18 cellular contexts compared by ENCODE assay signal in the genomic region with DNA sequence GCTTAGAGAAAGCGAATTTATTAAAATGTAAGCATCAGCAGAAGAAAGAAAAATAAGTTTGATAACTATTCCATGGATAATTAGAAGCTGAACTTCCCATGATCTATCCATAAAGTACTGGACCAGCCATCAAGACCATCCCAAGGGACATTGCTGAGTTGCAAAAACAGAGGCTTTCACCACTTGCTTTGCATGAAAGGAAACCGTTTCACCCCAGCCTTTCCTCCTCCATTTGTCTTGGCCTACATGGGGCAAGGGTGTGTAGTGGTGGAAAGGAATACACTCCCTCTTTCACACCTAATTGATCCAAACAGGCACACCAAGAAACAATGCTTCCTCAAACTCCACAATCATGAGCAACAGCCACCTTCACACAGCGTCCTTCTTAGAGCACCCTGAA. TPM values are rescaled to one million over a fixed set of nuclear protein-coding genes. Genes with fewer than 3 reads are reported as not detected.
A peak's percentile ranks its signal among the peaks of the same experiment; 100 is the strongest.
DNase-seq lines count a peak whose midpoint lies in the region; ATAC-seq, FAIRE-seq and TF ChIP-seq lines count a peak whose summit lies in the region.
"Had no signal": no experiment of that assay in that cellular context is flagged by ENCODE, and none has a peak within 500 bp of the region (broad histone marks: within the 10 kb centered on the region; RNA-seq: fewer than 3 reads in every experiment).

No MANE protein-coding gene starts in this region.

- no peaks in the 10 kb centered on the region for H3K23me2 ChIP-seq in H1 (ENCODE audit: low read depth, low read length)

- H4K91ac ChIP-seq in H1 (replicated peaks; ENCODE audit: insufficient read length, low read length): no peak overlapping the region

- H3K23ac ChIP-seq in H1 (ENCODE audit: insufficient read length): no peak overlapping the region

- TF ChIP-seq EP300 in H1 (IDR thresholded peaks at IDR 0.05; ENCODE audit: borderline replicate concordance in 1 of 2, low read depth in 2 of 2, low read length in 2 of 2) (no peak), ovary (IDR thresholded peaks at IDR 0.05) (no peak)

- peaks cover 0 to 20% of the 10 kb centered on the region in 2 donors for H3K36me3 Mint-ChIP-seq in CD4-positive, alpha-beta memory T cell

- no peak overlapping the region for H3K14ac ChIP-seq in H1 (ENCODE audit: insufficient read length)

- intact Hi-C loops in CD4-positive, alpha-beta memory T cell (cut with micrococcal nuclease): no loop called here
- intact Hi-C loops in OCI-LY7 (cut with micrococcal nuclease; ENCODE audit: unreplicated experiment): no loop called here
- intact Hi-C loops in ovary (cut with DNase I): no loop called here

- H2AFZ ChIP-seq in OCI-LY7 (ENCODE audit: low read length) (no peak overlapping the region), H1 (ENCODE audit: low read length) (no peak overlapping the region)
- H2AFZ ChIP-seq: parathyroid adenoma had no signal

- H3K9me3 ChIP-seq in CD4-positive, alpha-beta memory T cell (ENCODE audit: control insufficient read depth in 1 of 2, low read length in 2 of 2): no peaks in the 10 kb centered on the region
- H3K9me3 ChIP-seq in OCI-LY7 (ENCODE audit: low read length) (peaks cover 14% of the 10 kb centered on the region; the same call in 1 of the 2 replicates), H1 (ENCODE audit: insufficient read depth in 2 of 2, low read depth in 1 of 2, low read length in 1 of 2) (no peaks in the 10 kb centered on the region), ovary (no peaks in the 10 kb centered on the region)
- H3K9me3 ChIP-seq: esophagus muscularis mucosa, MG63 had no signal

- no peaks in the 10 kb centered on the region for H3K27me3 ChIP-seq in CD4-positive, alpha-beta memory T cell (ENCODE audit: insufficient read depth, low read length)
- H3K27me3 ChIP-seq in H1 (replicated peaks in 1 of 4; ENCODE audit: control insufficient read depth in 3 of 4, extremely low read depth in 1 of 4, insufficient read depth in 3 of 4, low read length in 3 of 4): no peaks in the 10 kb centered on the region
- H3K27me3 ChIP-seq in ovary: no peaks in the 10 kb centered on the region
- H3K27me3 ChIP-seq: esophagus muscularis mucosa, MG63 had no signal

- no peak overlapping the region for H2BK12ac ChIP-seq in H1 (ENCODE audit: low read depth, low read length)

- no peak overlapping the region for H4K8ac ChIP-seq in H1 (ENCODE audit: extremely low read depth, insufficient read depth, low read length)

- CTCF ChIA-PET in CD4-positive, alpha-beta memory T cell (lab: Charles Lee; ENCODE audit: partially characterized antibody): interaction anchor here (1.6 to 1.8 kb wide), 2 partner anchors 9 to 12 kb away, joined by 4 read pairs; no protein-coding TSS in a partner anchor
- CTCF ChIA-PET in OCI-LY7 (lab: Charles Lee; ENCODE audit: unreplicated experiment) (no interaction called here), H1 (lab: Charles Lee; ENCODE audit: partially characterized antibody) (no interaction called here)

- H3K27ac Mint-ChIP-seq in CD4-positive, alpha-beta memory T cell: peak overlapping the region; percentile 88 to 97 (median 95)

- no peak overlapping the region for H3K56ac ChIP-seq in H1 (replicated peaks; ENCODE audit: insufficient read length, low read depth, low read length)

- FAIRE-seq in H1 (lab: Jason Lieb, UNC): no peak
- FAIRE-seq: astrocyte had no signal

- H2BK15ac ChIP-seq in H1 (ENCODE audit: low read length): no peak overlapping the region

- no peak for TF ChIP-seq POLR2A in H1 (IDR thresholded peaks at IDR 0.05; ENCODE audit: control extremely low read depth in 1 of 2, low read depth in 2 of 2, low read length in 2 of 2)
- TF ChIP-seq POLR2A in ovary (IDR thresholded peaks at IDR 0.05): no peak

- no peaks in the 10 kb centered on the region for H3K27me3 Mint-ChIP-seq in CD4-positive, alpha-beta memory T cell

- ATAC-seq in GM18502 (IDR thresholded peaks at IDR 0.05; ENCODE audit: poor library complexity, unreplicated experiment) (peak; percentile 40), HG03521 (IDR thresholded peaks at IDR 0.05; ENCODE audit: unreplicated experiment) (no peak)
- ATAC-seq: Panc1 had no signal

- H3K4me2 ChIP-seq in OCI-LY7 (ENCODE audit: low read length): peak overlapping the region; percentile 69
- no peak overlapping the region for H3K4me2 ChIP-seq in H1 (ENCODE audit: insufficient read depth in 1 of 2, low read depth in 2 of 2, low read length in 2 of 2)

- H3K4me3 ChIP-seq in CD4-positive, alpha-beta memory T cell (ENCODE audit: low read length in 2 of 2): no peak overlapping the region
- H3K4me3 ChIP-seq in OCI-LY7 (ENCODE audit: low read depth, low read length, poor library complexity, severe bottlenecking) (peak overlapping the region; percentile 33), H1 (ENCODE audit: extremely low read depth in 1 of 4, insufficient read depth in 2 of 4, low read depth in 3 of 4, low read length in 4 of 4) (no peak overlapping the region), ovary (no peak overlapping the region)
- H3K4me3 ChIP-seq: esophagus muscularis mucosa, MG63, skin epidermis had no signal

- BruUV-seq in OCI-LY7 (replicated peaks; lab: Mats Ljungman, UMichigan): no TSS peak

- no peaks in the 10 kb centered on the region; the same call in 1 of the 2 replicates for H3K79me1 ChIP-seq in H1 (ENCODE audit: low read depth, low read length)

- no peak overlapping the region for H2BK120ac ChIP-seq in H1 (replicated peaks; ENCODE audit: low read depth, low read length)

- DNase-seq in CD4-positive, alpha-beta memory T cell: no peak
- DNase-seq in OCI-LY7 (ENCODE audit: low spot score): peak; percentile 67
- no peak for DNase-seq in H1 (ENCODE audit: low read depth in 1 of 2, low spot score in 2 of 2)
- no peak for DNase-seq in NCI-H2029 (lab: John Stamatoyannopoulos, UW)
- no peak for DNase-seq in islet precursor cell
- no peak for DNase-seq in ovary
- DNase-seq: C1 segment of cervical spinal cord, DMS79 treated with DMSO at 0.1 percent for 48 hours, MG63, NCI-H69 had no signal

- H3K36me3 ChIP-seq in CD4-positive, alpha-beta memory T cell (ENCODE audit: insufficient read depth, low read length): no peaks in the 10 kb centered on the region
- peaks cover 18% of the 10 kb centered on the region for H3K36me3 ChIP-seq in OCI-LY7 (ENCODE audit: insufficient read depth, low read length)
- no peaks in the 10 kb centered on the region for H3K36me3 ChIP-seq in H1 (ENCODE audit: control insufficient read depth in 2 of 4, insufficient read depth in 4 of 4, low read length in 3 of 4)
- no peaks in the 10 kb centered on the region for H3K36me3 ChIP-seq in ovary
- H3K36me3 ChIP-seq: esophagus muscularis mucosa, MG63 had no signal

- no peak overlapping the region for H2BK20ac ChIP-seq in H1 (ENCODE audit: low read length)

- peak overlapping the region; percentile 65 for H3K27ac ChIP-seq in CD4-positive, alpha-beta memory T cell (ENCODE audit: low read depth, low read length)
- H3K27ac ChIP-seq in OCI-LY7 (ENCODE audit: low read depth, low read length, poor library complexity, severe bottlenecking) (peak overlapping the region; percentile 61), H1 (ENCODE audit: low read depth, low read length) (0 out of 2 replicates have a peak overlapping the region, but pooled peaks have one; percentile 23), ovary (no peak overlapping the region)
- H3K27ac ChIP-seq: esophagus muscularis mucosa, parathyroid adenoma, VCaP had no signal

- POLR2A ChIA-PET in CD4-positive, alpha-beta memory T cell (lab: Charles Lee; ENCODE audit: partially characterized antibody): interaction anchor here (1.0 to 14.7 kb wide), 13 partner anchors 6 to 516 kb away, joined by 3 to 452 read pairs (median 6); partner anchors contain the start of genes ADAT2, HIVEP2 and PEX3
- POLR2A ChIA-PET in OCI-LY7 (lab: Charles Lee): interaction anchor here (0.7 to 2.3 kb wide), 9 partner anchors 9 to 108 kb away, joined by 3 to 12 read pairs (median 5); no protein-coding TSS in a partner anchor
- POLR2A ChIA-PET in H1 (lab: Charles Lee; ENCODE audit: partially characterized antibody): interaction anchor here (1.6 kb wide), 1 partner anchor 8 kb away, joined by 4 read pairs; no protein-coding TSS in a partner anchor

- H3K9me2 ChIP-seq in OCI-LY7 (ENCODE audit: insufficient read depth, low read length): no peaks in the 10 kb centered on the region

- TF ChIP-seq CTCF in OCI-LY7 (conservative IDR thresholded peaks at IDR 0.05; ENCODE audit: low read length) (no peak), H1 (IDR thresholded peaks at IDR 0.05; ENCODE audit: control extremely low read depth in 1 of 3, insufficient read depth in 1 of 3, low read depth in 1 of 3, low read length in 3 of 3) (no peak), ovary (IDR thresholded peaks at IDR 0.05) (no peak)

- H3K9ac ChIP-seq in H1 (replicated peaks in 1 of 4; ENCODE audit: extremely low read depth in 1 of 4, low read depth in 3 of 4, low read length in 3 of 4): no peak overlapping the region
- H3K9ac ChIP-seq: parathyroid adenoma had no signal

- peaks cover 97% of the 10 kb centered on the region for H3K4me1 ChIP-seq in CD4-positive, alpha-beta memory T cell (ENCODE audit: insufficient read depth, low read length)
- H3K4me1 ChIP-seq in OCI-LY7 (ENCODE audit: insufficient read depth, low read length, poor library complexity, severe bottlenecking) (peaks cover 93% of the 10 kb centered on the region), H1 (replicated peaks in 1 of 4; ENCODE audit: control insufficient read depth in 3 of 4, insufficient read depth in 4 of 4, low read length in 3 of 4) (no peaks in the 10 kb centered on the region), ovary (ENCODE audit: insufficient read depth) (no peaks in the 10 kb centered on the region)

- H3K4me3 Mint-ChIP-seq in CD4-positive, alpha-beta memory T cell: peak overlapping the region; percentile 55 to 95 (median 88)

- H4K20me1 ChIP-seq in OCI-LY7 (ENCODE audit: insufficient read depth, low read length): peaks cover 27% of the 10 kb centered on the region
- H4K20me1 ChIP-seq in H1 (replicated peaks in 1 of 2; ENCODE audit: control insufficient read depth in 1 of 2, insufficient read depth in 2 of 2, low read length in 2 of 2): peaks cover 0 to 3% of the 10 kb centered on the region in 2 experiments

- no peak for TF ChIP-seq RAD21 in H1 (IDR thresholded peaks at IDR 0.05 in 1 of 2, conservative IDR thresholded peaks at IDR 0.05 in 1 of 2; ENCODE audit: low read depth in 2 of 2, low read length in 2 of 2)

- H3K4ac ChIP-seq in H1 (replicated peaks; ENCODE audit: insufficient read length, low read depth, low read length): no peak overlapping the region

- no peak overlapping the region for H3K18ac ChIP-seq in H1 (ENCODE audit: extremely low read depth, low read length)

- H2BK5ac ChIP-seq in H1 (ENCODE audit: low read depth, low read length): no peak overlapping the region

- H2AK5ac ChIP-seq in H1 (ENCODE audit: low read depth, low read length): no peak overlapping the region

- 82% methylated on average over 3 of the region's 3 CpGs; no CpG with 5 or more reads in 1 of the 2 experiments for WGBS in H1 (ENCODE audit: extremely low coverage in 1 of 2, insufficient coverage in 1 of 2, insufficient read length in 1 of 2, insufficient replicate concordance in 2 of 2, low coverage in 1 of 2, low lambda C conversion rate in 2 of 2, missing lambda C conversion rate in 1 of 2), 2 experiments
- 77 to 92% (median 87%) methylated on average over 3 of the region's 3 CpGs for WGBS in ovary, 3 donors

- no peaks in the 10 kb centered on the region for H3K9me3 Mint-ChIP-seq in CD4-positive, alpha-beta memory T cell

- no peak overlapping the region for H4K5ac ChIP-seq in H1 (ENCODE audit: insufficient read length, low read depth, low read length)

- H3K4me1 Mint-ChIP-seq in CD4-positive, alpha-beta memory T cell: peaks cover 70 to 97% (median 85%) of the 10 kb centered on the region in 4 donors

- peaks cover 100% of the 10 kb centered on the region for H3K79me2 ChIP-seq in OCI-LY7 (ENCODE audit: insufficient read depth, low read depth, low read length)
- peaks cover 0 to 49% of the 10 kb centered on the region in 2 experiments; a peak in 3 of 4 replicates for H3K79me2 ChIP-seq in H1 (ENCODE audit: control insufficient read depth in 1 of 2, insufficient read depth in 2 of 2, low read length in 2 of 2)

RNA-seq across cellular contexts. Expression of gene HIVEP2, which starts 10.4 kb away (rescaled TPM):
- 10 to 100 TPM; 90.6 to 92.7 TPM for total RNA-seq in CD4-positive, alpha-beta memory T cell
- polyA plus RNA-seq in CD4-positive, alpha-beta memory T cell: 10 to 100 TPM in 1 of 2 donors, 1 to 10 TPM in 1; 5.0 to 22.9 TPM
- 16.9 and 24.6 TPM in 2 replicates for total RNA-seq in OCI-LY7 (2014; rRNA removed; shearing (Covaris generic))
- 18.8 and 21.9 TPM in 2 replicates for total RNA-seq in OCI-LY7 (2022)
- 5.9 and 6.1 TPM in 2 replicates for total RNA-seq in H1 (2021; fragmentation: NEBNext Ultra II Directional; extraction: Animal tissue kit (Norgen Biotek cat#: 25700))
- polyA plus RNA-seq in H1 (2011; rRNA removed): 1.7 and 2.2 TPM in 2 replicates
- 2.0 TPM for polyA plus RNA-seq in H1 (2011; cell fraction: cytosol; rRNA removed)
- 7.2 TPM for polyA plus RNA-seq in H1 (2011; cell fraction: nucleus; rRNA removed)
- polyA plus RNA-seq in H1 (2012, experiment 1 of 2): 3.2 to 4.7 TPM (median 3.7 TPM) in 4 replicates
- 0.10 TPM for polyA plus RNA-seq in H1 (2012, experiment 2 of 2)
- 2.9 TPM for polyA plus RNA-seq in H1 (2013, experiment 1 of 2)
- polyA plus RNA-seq in H1 (2013, experiment 2 of 2): 2.9 TPM
- 6.5 and 9.7 TPM in 2 replicates for polyA minus RNA-seq in H1 (2011; rRNA and poly(A)+ RNA removed)
- 3.7 TPM for polyA minus RNA-seq in H1 (2011; cell fraction: cytosol; rRNA and poly(A)+ RNA removed)
- polyA minus RNA-seq in H1 (2011; cell fraction: nucleus; rRNA and poly(A)+ RNA removed): 10.6 TPM
- 10 to 100 TPM; 21.1 to 58.9 (median 32.9) TPM for total RNA-seq in ovary
- 10 to 100 TPM in 1 of 2 donors, 1 to 10 TPM in 1; 8.4 to 16.9 TPM for polyA plus RNA-seq in ovary

Comparison
In these comparisons a context has a peak if more than half of its experiments do, and no peak if none do; other contexts are left out.
1. H3K27ac ChIP-seq: peak in CD4-positive, alpha-beta memory T cell (single experiment), OCI-LY7 (single experiment) and H1 (single experiment); none in ovary (0 of 2).